In genomic region chr20:58851221-58851968, GRCh38 we compare ENCODE assay signal across 8 cellular contexts. TPM values are rescaled to one million over a fixed set of nuclear protein-coding genes. Genes with fewer than 3 reads are reported as not detected.
A peak's percentile ranks its signal among the peaks of the same experiment; 100 is the strongest.
DNase-seq lines count a peak whose midpoint lies in the region; ATAC-seq and TF ChIP-seq lines count a peak whose summit lies in the region.

No MANE protein-coding gene starts in this region.

- DNase-seq in gastrocnemius medialis (no peak), AG08395 (ENCODE audit: low spot score) (no peak), LoVo (ENCODE audit: low spot score) (no peak), epidermal melanocyte (ENCODE audit: insufficient read length, low spot score) (no peak)

- H3F3A ChIP-seq in SU-DHL-6 (ENCODE audit: insufficient read depth) = no peaks in the 10 kb centered on the region

- no peaks in the 10 kb centered on the region for H3K9me2 ChIP-seq in SU-DHL-6 (replicated peaks; ENCODE audit: insufficient read depth, low read length)

- H3K27ac ChIP-seq in SU-DHL-6 (ENCODE audit: low read depth, low read length) (no peak overlapping the region), gastroesophageal sphincter (no peak overlapping the region), gastrocnemius medialis (no peak overlapping the region)

- H3K4me1 ChIP-seq in gastroesophageal sphincter (peaks cover 0 to 44% (median 10%) of the 10 kb centered on the region in 3 donors), gastrocnemius medialis (no peaks in the 10 kb centered on the region)

- H3K4me3 ChIP-seq in SU-DHL-6 (ENCODE audit: insufficient read depth, low read length, poor library complexity, severe bottlenecking) = peak overlapping the region; percentile 68
- peak overlapping the region; percentile 31 to 46 for H3K4me3 ChIP-seq in gastroesophageal sphincter
- peak overlapping the region; percentile 53 to 64 (median 58) for H3K4me3 ChIP-seq in gastrocnemius medialis

- peak; percentile 12 for ATAC-seq in GM19351 (IDR thresholded peaks at IDR 0.05; ENCODE audit: unreplicated experiment)
- ATAC-seq in gastroesophageal sphincter = peak; percentile 4
- no peak for ATAC-seq in gastrocnemius medialis
- no peak for ATAC-seq in activated CD4-positive, CD25-positive, alpha-beta regulatory T cell treated with anti-CD3 and anti-CD28 coated beads, Interleukin-2, amount 50 U/mL, for 24 hours

- H2AFZ ChIP-seq in SU-DHL-6 (ENCODE audit: low read depth, low read length, severe bottlenecking) = peak overlapping the region; percentile 79

- H3K4me2 ChIP-seq in SU-DHL-6 (ENCODE audit: low read depth, low read length, poor library complexity, severe bottlenecking) = peak overlapping the region; percentile 72

- H4K20me1 ChIP-seq in SU-DHL-6 (ENCODE audit: low read depth, low read length) = no peaks in the 10 kb centered on the region

- TF ChIP-seq CTCF in SU-DHL-6 (IDR thresholded peaks at IDR 0.05; ENCODE audit: insufficient read depth, low read length, poor library complexity, severe bottlenecking) (no peak), gastroesophageal sphincter (IDR thresholded peaks at IDR 0.05) (no peak), gastrocnemius medialis (IDR thresholded peaks at IDR 0.05 in 4 of 5, conservative IDR thresholded peaks at IDR 0.05 in 1 of 5) (no peak)

- no peak for TF ChIP-seq POLR2A in gastroesophageal sphincter (IDR thresholded peaks at IDR 0.05)
- no peak for TF ChIP-seq POLR2A in gastrocnemius medialis (IDR thresholded peaks at IDR 0.05)

- in situ Hi-C loops in gastrocnemius medialis (cut with MboI; ENCODE audit: low sequenced_read_pairs in 4 of 4) = loop anchor here in 3 of 4 donors (25.0 kb wide), 3 partner anchors 561 to 614 kb away; partner anchors contain the start of gene ANKRD60 (in 1 of the 3)

- peak overlapping the region; percentile 68; the same call in 1 of the 2 replicates for H3K9ac ChIP-seq in SU-DHL-6 (ENCODE audit: low read length)

- intact Hi-C loops in gastrocnemius medialis (cut with DNase I; ENCODE audit: low total_unique reads) = loop anchor here (10.0 kb wide), 1 partner anchor 197 kb away; the partner anchor contains the start of gene STX16

- no peaks in the 10 kb centered on the region for H3K9me3 ChIP-seq in SU-DHL-6 (ENCODE audit: insufficient read depth, low read length)
- H3K9me3 ChIP-seq in gastroesophageal sphincter = no peaks in the 10 kb centered on the region
- no peaks in the 10 kb centered on the region for H3K9me3 ChIP-seq in gastrocnemius medialis

- H3K79me2 ChIP-seq in SU-DHL-6 (ENCODE audit: insufficient read depth, low read length) = peaks cover 26% of the 10 kb centered on the region

- TF ChIP-seq EP300 in gastroesophageal sphincter (IDR thresholded peaks at IDR 0.05) = no peak

- WGBS in gastroesophageal sphincter (ENCODE audit: low coverage in 1 of 2), 2 donors = 20 to 44% methylated on average over 3 to 5 of the region's 41 CpGs

- H3K27me3 ChIP-seq in SU-DHL-6 (ENCODE audit: low read length) (no peaks in the 10 kb centered on the region), gastroesophageal sphincter (peaks cover 77% of the 10 kb centered on the region), gastrocnemius medialis (peaks cover 23 to 38% (median 31%) of the 10 kb centered on the region in 3 donors)

- no peaks in the 10 kb centered on the region for H3K36me3 ChIP-seq in SU-DHL-6 (ENCODE audit: low read length)
- no peaks in the 10 kb centered on the region for H3K36me3 ChIP-seq in gastroesophageal sphincter
- no peaks in the 10 kb centered on the region for H3K36me3 ChIP-seq in gastrocnemius medialis

RNA-seq across cellular contexts. Expression of gene GNAS-AS1, which starts 0.7 kb away (rescaled TPM):
- total RNA-seq in gastroesophageal sphincter (under 1 TPM in 1 of 4 donors, not detected in 3; 0.19 TPM), gastrocnemius medialis (not detected)

RNA-seq across cellular contexts. Expression of gene GNAS, which starts 1.1 kb away (rescaled TPM):
- total RNA-seq in gastroesophageal sphincter (100 to 1,000 TPM; 521 to 893 (median 652) TPM), gastrocnemius medialis (100 to 1,000 TPM; 513 to 854 (median 781) TPM)

Comparison
In these comparisons a context has a peak if more than half of its experiments do, and no peak if none do; other contexts are left out.
1. ATAC-seq: peak in GM19351 (single experiment) and gastroesophageal sphincter (single experiment); none in gastrocnemius medialis (0 of 2) and activated CD4-positive, CD25-positive, alpha-beta regulatory T cell treated with anti-CD3 and anti-CD28 coated beads, Interleukin-2, amount 50 U/mL, for 24 hours (0 of 2).
2. Peak in every context shown above with its lines, with median percentiles within 50 percentile points of each other: H3K4me3 ChIP-seq.